Comparison of ENCODE assay signal across 9 cellular contexts in the genomic region with DNA sequence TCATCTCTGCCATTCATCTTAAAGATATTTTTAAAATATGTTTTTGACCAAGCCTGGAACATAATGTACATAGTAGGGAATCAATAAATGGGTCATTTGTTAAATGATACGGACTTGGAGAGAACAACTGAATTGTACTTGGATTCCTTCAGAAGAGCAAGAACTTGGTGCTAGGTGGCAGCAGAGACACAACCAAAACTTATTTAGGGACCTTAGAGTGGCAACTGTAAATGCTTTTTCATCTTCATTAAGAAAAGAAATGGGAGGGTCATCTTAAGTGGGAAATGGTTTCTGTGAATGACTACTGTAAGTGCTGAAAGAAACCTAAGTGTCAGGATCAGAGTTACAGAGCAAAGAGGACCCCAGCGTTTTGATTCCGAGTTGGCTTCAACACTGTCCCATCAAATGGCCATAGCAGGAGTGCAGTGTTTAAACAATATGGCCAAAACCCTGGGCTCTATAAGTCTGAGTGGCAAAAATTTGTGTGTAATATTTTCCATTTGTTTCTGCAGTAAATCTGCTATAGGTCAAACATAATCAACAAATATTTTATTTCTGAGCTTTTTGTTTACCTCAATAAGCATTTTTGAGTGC.
A peak's percentile ranks its signal among the peaks of the same experiment; 100 is the strongest.
DNase-seq lines count a peak whose midpoint lies in the region; ATAC-seq and TF ChIP-seq lines count a peak whose summit lies in the region.
"Had no signal": no experiment of that assay in that cellular context is flagged by ENCODE, and none has a peak within 500 bp of the region (broad histone marks: within the 10 kb centered on the region; RNA-seq: fewer than 3 reads in every experiment).

No MANE protein-coding gene starts in this region.

- no peak overlapping the region for H4K5ac ChIP-seq in mesendoderm (ENCODE audit: low read length)

- H3K27me3 Mint-ChIP-seq in effector memory CD8-positive, alpha-beta T cell, result peaks cover 0 to 5% of the 10 kb centered on the region in 2 donors

- no peak overlapping the region for H3K23ac ChIP-seq in mesendoderm (ENCODE audit: low read length)

- TF ChIP-seq CTCF in GM06990 (IDR thresholded peaks at IDR 0.05; ENCODE audit: insufficient read depth, low read length, poor library complexity, severe bottlenecking), result peak; percentile 38

- H3K36me3 ChIP-seq in GM06990 (ENCODE audit: control insufficient read depth, insufficient read depth, low read length) (no peaks in the 10 kb centered on the region), mesendoderm (ENCODE audit: control insufficient read depth, insufficient read depth, low read length) (no peaks in the 10 kb centered on the region)

- no peaks in the 10 kb centered on the region for H3K79me1 ChIP-seq in mesendoderm (ENCODE audit: low read length)

- H3K56ac ChIP-seq in mesendoderm (ENCODE audit: low read length), result no peak overlapping the region

- no peak overlapping the region for H2AK5ac ChIP-seq in mesendoderm (ENCODE audit: low read length)

- no peak overlapping the region for H3K9ac ChIP-seq in mesendoderm (ENCODE audit: low read length)

- H3K9me3 Mint-ChIP-seq in effector memory CD8-positive, alpha-beta T cell, result no peaks in the 10 kb centered on the region

- no peak overlapping the region for H2BK15ac ChIP-seq in mesendoderm (replicated peaks; ENCODE audit: low read depth)

- H3K4me3 ChIP-seq in GM06990 (replicated peaks; ENCODE audit: low read depth, low read length) (no peak overlapping the region), mesendoderm (ENCODE audit: low read length) (no peak overlapping the region)
- H3K4me3 ChIP-seq: SJSA1 had no signal

- H3K27me3 ChIP-seq in GM06990 (replicated peaks; ENCODE audit: control insufficient read depth, insufficient read depth, low read length) (no peaks in the 10 kb centered on the region), mesendoderm (ENCODE audit: insufficient read depth, low read length, poor library complexity) (no peaks in the 10 kb centered on the region)
- H3K27me3 ChIP-seq: SJSA1 had no signal

- no peak overlapping the region for H2BK120ac ChIP-seq in mesendoderm (ENCODE audit: low read depth, low read length)

- H3K36me3 Mint-ChIP-seq in effector memory CD8-positive, alpha-beta T cell (ENCODE audit: insufficient read depth), result no peaks in the 10 kb centered on the region

- H3K4me2 ChIP-seq in mesendoderm (ENCODE audit: low read length), result no peak overlapping the region

- WGBS in mesendoderm (ENCODE audit: extremely low coverage, insufficient coverage, low lambda C conversion rate), result no CpG with 5 or more reads among the region's 3 CpGs

- H3K18ac ChIP-seq in mesendoderm (ENCODE audit: low read length), result peak overlapping the region; percentile 51

- no peaks in the 10 kb centered on the region for H3K4me1 Mint-ChIP-seq in effector memory CD8-positive, alpha-beta T cell (ENCODE audit: low read depth in 2 of 2)

- no peaks in the 10 kb centered on the region for H3K4me1 ChIP-seq in mesendoderm (ENCODE audit: control insufficient read depth, low read depth, low read length)

- ATAC-seq in GM19351 (IDR thresholded peaks at IDR 0.05; ENCODE audit: unreplicated experiment) (no peak), HG03135 (IDR thresholded peaks at IDR 0.05; ENCODE audit: unreplicated experiment) (no peak), HG03097 (IDR thresholded peaks at IDR 0.05; ENCODE audit: low FRiP score, unreplicated experiment) (no peak)
- ATAC-seq in effector memory CD8-positive, alpha-beta T cell (replicated peaks), result no peak

- H3K27ac Mint-ChIP-seq in effector memory CD8-positive, alpha-beta T cell, result no peak overlapping the region

- H3K27ac ChIP-seq in mesendoderm (ENCODE audit: low read depth, low read length), result no peak overlapping the region
- H3K27ac ChIP-seq: SJSA1 had no signal

- H2BK5ac ChIP-seq in mesendoderm (ENCODE audit: low read length), result no peak overlapping the region

- no peaks in the 10 kb centered on the region for H3K79me2 ChIP-seq in mesendoderm (ENCODE audit: control insufficient read depth, insufficient read depth, low read length)

- H3K4me3 Mint-ChIP-seq in effector memory CD8-positive, alpha-beta T cell, result no peak overlapping the region

- DNase-seq in GM06990 (ENCODE audit: extremely low read depth, insufficient read length), result no peak
- DNase-seq in NCI-H446 treated with DMSO at 0.1 percent for 48 hours (lab: John Stamatoyannopoulos, UW), result peak; percentile 35
- DNase-seq in dermis microvascular lymphatic vessel endothelial cell (ENCODE audit: low read depth in 2 of 2), result peak; percentile 36 to 82
- DNase-seq in mesendoderm, result peak; percentile 74
- DNase-seq in effector memory CD8-positive, alpha-beta T cell, result no peak

- no peak overlapping the region for H4K8ac ChIP-seq in mesendoderm (ENCODE audit: low read depth, low read length)

- no peak overlapping the region for H3K4ac ChIP-seq in mesendoderm (ENCODE audit: low read depth, low read length)

Comparison
In these comparisons a context has a peak if more than half of its experiments do, and no peak if none do; other contexts are left out.
1. DNase-seq: peak in NCI-H446 treated with DMSO at 0.1 percent for 48 hours (single experiment), dermis microvascular lymphatic vessel endothelial cell (2 of 2) and mesendoderm (single experiment); none in GM06990 (single experiment) and effector memory CD8-positive, alpha-beta T cell (0 of 3).